1 cellular context compared by ENCODE assay signal in the genomic region with DNA sequence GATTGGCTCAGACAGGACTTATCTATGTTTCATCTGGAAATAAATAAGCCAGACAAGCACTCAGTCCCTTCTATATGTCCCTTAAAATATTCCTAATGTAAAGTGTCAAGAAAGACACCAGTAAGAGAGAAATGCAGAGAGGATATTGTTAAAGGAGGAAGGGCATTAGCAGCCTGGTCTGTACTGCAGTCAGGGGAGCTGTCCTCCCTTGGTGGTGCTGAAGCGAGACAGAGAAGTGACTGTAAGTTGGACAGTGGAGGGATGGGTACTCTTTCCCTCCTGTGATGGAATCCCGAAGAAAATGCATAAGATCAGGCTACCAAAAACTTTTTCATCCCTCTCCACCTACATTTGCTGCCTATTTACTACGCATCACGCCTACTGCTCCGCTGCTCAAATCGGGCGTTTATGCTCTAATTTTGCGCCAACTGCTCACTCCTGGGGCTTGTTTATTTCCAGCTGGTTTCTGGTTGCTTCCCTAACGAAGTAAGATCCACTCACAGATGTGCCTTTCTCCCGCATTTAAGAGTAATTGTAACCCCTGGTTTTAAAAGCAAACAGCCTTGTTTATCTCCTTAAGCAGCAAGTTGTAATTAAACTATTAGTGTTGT.
TF ChIP-seq lines count a peak whose summit lies in the region.

No MANE protein-coding gene starts in this region.

TF ChIP-seq in SK-N-SH treated with all-trans-retinoic acid at 6 μM for 48 hours, 23 proteins besides CTCF, POLR2A, EP300 and RAD21 (continued from another document):
- no peak for TF ChIP-seq TSHZ2 (CRISPR knock-in tag; IDR thresholded peaks at IDR 0.05)
- TF ChIP-seq TCF4 (CRISPR knock-in tag; IDR thresholded peaks at IDR 0.05; ENCODE audit: borderline replicate concordance): no peak
- TF ChIP-seq ISL1 (CRISPR knock-in tag; IDR thresholded peaks at IDR 0.05): no peak
- TF ChIP-seq SNAI2 (CRISPR knock-in tag; IDR thresholded peaks at IDR 0.05): no peak
